In the genomic region with DNA sequence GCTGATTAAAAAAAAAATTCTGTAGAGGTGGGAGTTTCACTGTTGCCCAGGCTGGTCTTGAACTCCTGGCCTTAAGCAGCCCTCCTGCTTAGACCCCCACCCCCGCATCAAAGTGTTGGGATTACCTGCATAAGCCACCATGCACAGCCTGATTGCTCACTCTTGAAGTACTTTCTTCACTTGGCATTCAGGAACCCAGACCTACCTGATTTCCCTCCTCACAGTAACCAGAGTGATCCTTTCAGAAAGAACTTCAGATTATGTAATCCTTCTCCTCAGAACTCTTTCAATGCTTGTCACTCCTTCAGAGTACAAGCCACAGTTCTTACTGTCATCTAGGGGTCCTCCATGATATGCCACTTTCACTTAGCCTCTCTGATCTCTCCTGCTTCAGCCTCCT, we compare ENCODE assay signal across 11 cellular contexts. TPM values are rescaled to one million over a fixed set of nuclear protein-coding genes. Genes with fewer than 3 reads are reported as not detected.
DNase-seq lines count a peak whose midpoint lies in the region; ATAC-seq and TF ChIP-seq lines count a peak whose summit lies in the region.
"Had no signal": no experiment of that assay in that cellular context is flagged by ENCODE, and none has a peak within 500 bp of the region (broad histone marks: within the 10 kb centered on the region; RNA-seq: fewer than 3 reads in every experiment).

No MANE protein-coding gene starts in this region.

- H3K4me3 Mint-ChIP-seq in activated CD4-positive, alpha-beta memory T cell treated with anti-CD3 and anti-CD28 coated beads for 36 hours = peak overlapping the region; percentile 100

- no peak for DNase-seq in activated CD4-positive, alpha-beta memory T cell treated with anti-CD3 and anti-CD28 coated beads for 36 hours
- peak; percentile 13 for DNase-seq in mesendoderm
- no peak for DNase-seq in NCI-H146 (lab: John Stamatoyannopoulos, UW)
- no peak for DNase-seq in islet precursor cell
- DNase-seq in gastrocnemius medialis = no peak
- no peak for DNase-seq in C1 segment of cervical spinal cord (lab: John Stamatoyannopoulos, UW)
- DNase-seq: NCI-H1048, NCI-H446 treated with DMSO at 0.1 percent for 48 hours had no signal

- H4K8ac ChIP-seq in mesendoderm (ENCODE audit: low read depth, low read length) = no peak overlapping the region

- peaks cover 0 to 25% (median 12%) of the 10 kb centered on the region in 10 experiments; a peak in 18 of 20 replicates for H3K4me1 ChIP-seq in BLaER1 treated with 17β-estradiol and CSF1 and Interleukin-3, amounts not matched to agents 10 nM and 100 nM
- H3K4me1 ChIP-seq in mesendoderm (ENCODE audit: control insufficient read depth, low read depth, low read length) = peaks cover 2% of the 10 kb centered on the region
- H3K4me1 ChIP-seq in gastrocnemius medialis = peaks cover 0 to 2% of the 10 kb centered on the region in 2 donors

- no peak overlapping the region for H3K18ac ChIP-seq in mesendoderm (ENCODE audit: low read length)

- H3K4me2 ChIP-seq in BLaER1 treated with 17β-estradiol and CSF1 and Interleukin-3, amounts not matched to agents 10 nM and 100 nM = peak overlapping the region; percentile 74 to 95 (median 86)
- no peak overlapping the region for H3K4me2 ChIP-seq in mesendoderm (ENCODE audit: low read length)

- H3K79me1 ChIP-seq in mesendoderm (ENCODE audit: low read length) = no peaks in the 10 kb centered on the region

- CTCF ChIA-PET in activated CD4-positive, alpha-beta memory T cell treated with anti-CD3 and anti-CD28 coated beads for 36 hours (lab: Charles Lee) = interaction anchor here (1.0 to 1.7 kb wide), 2 partner anchors 9 to 10 kb away, joined by 4 to 6 read pairs; no protein-coding TSS in a partner anchor

- H3K27ac Mint-ChIP-seq in activated CD4-positive, alpha-beta memory T cell treated with anti-CD3 and anti-CD28 coated beads for 36 hours = no peak overlapping the region

- H3K9ac ChIP-seq in BLaER1 treated with 17β-estradiol and CSF1 and Interleukin-3, amounts not matched to agents 10 nM and 100 nM = peak overlapping the region; percentile 76 to 91 (median 82)
- H3K9ac ChIP-seq in mesendoderm (ENCODE audit: low read length) = no peak overlapping the region

- no peaks in the 10 kb centered on the region for H3K36me3 Mint-ChIP-seq in activated CD4-positive, alpha-beta memory T cell treated with anti-CD3 and anti-CD28 coated beads for 36 hours

- H3K27ac ChIP-seq in BLaER1 treated with 17β-estradiol and CSF1 and Interleukin-3, amounts not matched to agents 10 nM and 100 nM = peak overlapping the region; percentile 82 to 92 (median 87); a peak in 21 of 22 replicates
- H3K27ac ChIP-seq in mesendoderm (ENCODE audit: low read depth, low read length) (no peak overlapping the region), gastrocnemius medialis (no peak overlapping the region)

- no peaks in the 10 kb centered on the region for H3K27me3 ChIP-seq in BLaER1 treated with 17β-estradiol and CSF1 and Interleukin-3, amounts not matched to agents 10 nM and 100 nM
- no peaks in the 10 kb centered on the region for H3K27me3 ChIP-seq in mesendoderm (ENCODE audit: insufficient read depth, low read length, poor library complexity)
- H3K27me3 ChIP-seq in gastrocnemius medialis = peaks cover 0 to 19% (median 13%) of the 10 kb centered on the region in 3 donors

- no CpG with 5 or more reads among the region's 1 CpG for WGBS in mesendoderm (ENCODE audit: extremely low coverage, insufficient coverage, low lambda C conversion rate)

- H3K4ac ChIP-seq in mesendoderm (ENCODE audit: low read depth, low read length) = no peak overlapping the region

- H3K79me2 ChIP-seq in mesendoderm (ENCODE audit: control insufficient read depth, insufficient read depth, low read length) = no peaks in the 10 kb centered on the region

- peaks cover 4% of the 10 kb centered on the region for H3K9me3 Mint-ChIP-seq in activated CD4-positive, alpha-beta memory T cell treated with anti-CD3 and anti-CD28 coated beads for 36 hours

- in situ Hi-C loops in gastrocnemius medialis (cut with MboI; ENCODE audit: low sequenced_read_pairs in 4 of 4) = no loop called here

- peaks cover 9 to 14% (median 12%) of the 10 kb centered on the region in 11 experiments for H3K9me3 ChIP-seq in BLaER1 treated with 17β-estradiol and CSF1 and Interleukin-3, amounts not matched to agents 10 nM and 100 nM (replicated peaks in 1 of 11)
- no peaks in the 10 kb centered on the region for H3K9me3 ChIP-seq in gastrocnemius medialis
- H3K9me3 ChIP-seq: mucosa of descending colon had no signal

- H2AK5ac ChIP-seq in mesendoderm (ENCODE audit: low read length) = no peak overlapping the region

- peaks cover 19% of the 10 kb centered on the region for H3K4me1 Mint-ChIP-seq in activated CD4-positive, alpha-beta memory T cell treated with anti-CD3 and anti-CD28 coated beads for 36 hours (ENCODE audit: low read depth)

- TF ChIP-seq POLR2A in gastrocnemius medialis (IDR thresholded peaks at IDR 0.05) = no peak

- H4K20me1 ChIP-seq in BLaER1 treated with 17β-estradiol and CSF1 and Interleukin-3, amounts not matched to agents 10 nM and 100 nM = no peaks in the 10 kb centered on the region

- no peak overlapping the region for H3K56ac ChIP-seq in mesendoderm (ENCODE audit: low read length)

- no peak for TF ChIP-seq CTCF in gastrocnemius medialis (IDR thresholded peaks at IDR 0.05 in 4 of 5, conservative IDR thresholded peaks at IDR 0.05 in 1 of 5)

- intact Hi-C loops in activated CD4-positive, alpha-beta memory T cell treated with anti-CD3 and anti-CD28 coated beads for 36 hours (cut with micrococcal nuclease) = no loop called here
- intact Hi-C loops in gastrocnemius medialis (cut with DNase I; ENCODE audit: low total_unique reads) = no loop called here

- H2BK120ac ChIP-seq in mesendoderm (ENCODE audit: low read depth, low read length) = no peak overlapping the region

- H3K4me3 ChIP-seq in BLaER1 treated with 17β-estradiol and CSF1 and Interleukin-3, amounts not matched to agents 10 nM and 100 nM = peak overlapping the region; percentile 64 to 78 (median 66)
- H3K4me3 ChIP-seq in GM08714 (ENCODE audit: low read length) (peak overlapping the region; percentile 84; the same call in 1 of the 2 replicates), mesendoderm (ENCODE audit: low read length) (no peak overlapping the region), gastrocnemius medialis (no peak overlapping the region)

- H3K23ac ChIP-seq in mesendoderm (ENCODE audit: low read length) = no peak overlapping the region

- H3K27me3 Mint-ChIP-seq in activated CD4-positive, alpha-beta memory T cell treated with anti-CD3 and anti-CD28 coated beads for 36 hours = peaks cover 2% of the 10 kb centered on the region

- ATAC-seq in gastrocnemius medialis = no peak

- no peak overlapping the region for H4K5ac ChIP-seq in mesendoderm (ENCODE audit: low read length)

- POLR2A ChIA-PET in activated CD4-positive, alpha-beta memory T cell treated with anti-CD3 and anti-CD28 coated beads for 36 hours (lab: Charles Lee) = interaction anchor here (0.7 kb wide), 1 partner anchor 1576 kb away, joined by 3 read pairs; no protein-coding TSS in a partner anchor

- H2BK15ac ChIP-seq in mesendoderm (replicated peaks; ENCODE audit: low read depth) = no peak overlapping the region

- H2BK5ac ChIP-seq in mesendoderm (ENCODE audit: low read length) = no peak overlapping the region

- H3K36me3 ChIP-seq in BLaER1 treated with 17β-estradiol and CSF1 and Interleukin-3, amounts not matched to agents 10 nM and 100 nM = peaks cover 0 to 3% (median 0%) of the 10 kb centered on the region in 11 experiments; a peak in 3 of 22 replicates
- H3K36me3 ChIP-seq in mesendoderm (ENCODE audit: control insufficient read depth, insufficient read depth, low read length) (no peaks in the 10 kb centered on the region), gastrocnemius medialis (no peaks in the 10 kb centered on the region)

RNA-seq across cellular contexts. Expression of gene EFCAB13, which starts 1.4 kb away (rescaled TPM):
- 1 to 10 TPM; 4.6 to 7.8 TPM for total RNA-seq in activated CD4-positive, alpha-beta memory T cell treated with anti-CD3 and anti-CD28 coated beads for 36 hours
- 0.31 TPM for polyA plus RNA-seq in mesendoderm (2013, experiment 1 of 2)
- 0.31 TPM for polyA plus RNA-seq in mesendoderm (2013, experiment 2 of 2)
- 1 to 10 TPM; 1.4 to 2.5 (median 1.8) TPM for total RNA-seq in gastrocnemius medialis

Comparison
In these comparisons a context has a peak if more than half of its experiments do, and no peak if none do; other contexts are left out.
1. H3K27ac ChIP-seq: peak in BLaER1 treated with 17β-estradiol and CSF1 and Interleukin-3, amounts not matched to agents 10 nM and 100 nM (11 of 11); none in mesendoderm (single experiment) and gastrocnemius medialis (0 of 4).
2. H3K4me3 ChIP-seq: peak in BLaER1 treated with 17β-estradiol and CSF1 and Interleukin-3, amounts not matched to agents 10 nM and 100 nM (10 of 10) and GM08714 (single experiment); none in mesendoderm (single experiment) and gastrocnemius medialis (0 of 4).